ENCODE assay signal across 8 cellular contexts in the genomic region with DNA sequence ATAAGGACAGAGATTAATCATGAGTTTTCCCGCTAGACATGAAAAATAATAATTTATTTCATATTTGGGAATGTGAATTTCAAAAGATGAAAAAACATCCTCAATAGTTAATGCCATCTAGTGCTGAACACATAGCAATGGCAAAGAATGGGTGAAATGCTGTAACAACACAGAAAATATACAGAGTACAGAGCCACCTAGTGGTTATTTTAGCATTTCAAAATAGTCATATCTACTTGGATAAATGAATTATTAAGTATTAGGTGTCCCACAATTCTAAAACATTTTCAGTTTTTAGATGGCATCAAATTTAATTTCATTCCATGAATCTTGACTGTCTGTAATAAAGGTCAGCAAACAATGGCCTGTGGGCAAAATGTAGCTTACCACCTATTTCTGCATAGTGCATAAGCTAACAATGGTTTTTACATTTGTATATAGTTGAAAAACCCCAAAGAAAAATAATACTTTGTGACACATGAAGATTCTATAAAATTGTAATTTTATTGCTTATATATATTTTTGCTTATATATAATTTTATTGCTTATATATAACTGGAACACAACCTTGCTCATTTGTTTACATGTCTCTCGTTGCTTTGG.
DNase-seq lines count a peak whose midpoint lies in the region; ATAC-seq and TF ChIP-seq lines count a peak whose summit lies in the region.

No MANE protein-coding gene starts in this region.

- DNase-seq in NCI-H1105 treated with DMSO at 0.1 percent for 48 hours (lab: John Stamatoyannopoulos, UW) (peak; percentile 26), NCI-H1105 (lab: John Stamatoyannopoulos, UW) (no peak), PC-3 (peak; percentile 67), fibroblast of lung (ENCODE audit: low read depth in 2 of 2) (peak; percentile 12 to 42), thyroid gland (no peak), NCI-H2029 treated with DMSO at 0.1 percent for 48 hours (lab: John Stamatoyannopoulos, UW) (no peak)
- DNase-seq in stimulated activated CD4-positive, alpha-beta T cell treated with anti-CD3 and anti-CD28 coated beads, Interleukin-2, amount 100 ng/mL, for 24 hours, result no peak

- H3K9me3 ChIP-seq in PC-3 (ENCODE audit: low read length), result no peaks in the 10 kb centered on the region
- H3K9me3 ChIP-seq in fibroblast of lung (ENCODE audit: control insufficient read depth, insufficient read depth, low read depth, low read length), result no peaks in the 10 kb centered on the region
- no peaks in the 10 kb centered on the region for H3K9me3 ChIP-seq in thyroid gland

- H3K79me2 ChIP-seq in PC-3 (ENCODE audit: low read length) (no peaks in the 10 kb centered on the region), fibroblast of lung (ENCODE audit: control insufficient read depth, insufficient read depth, low read length) (no peaks in the 10 kb centered on the region)

- BruUV-seq in PC-3 (replicated peaks; lab: Mats Ljungman, UMichigan), result no TSS peak

- H3K9me2 ChIP-seq in PC-3 (replicated peaks; ENCODE audit: low read length), result no peaks in the 10 kb centered on the region

- H3K27me3 ChIP-seq in PC-3 (ENCODE audit: low read length) (no peaks in the 10 kb centered on the region), fibroblast of lung (ENCODE audit: control insufficient read depth, insufficient read depth, low read length) (no peaks in the 10 kb centered on the region), thyroid gland (no peaks in the 10 kb centered on the region)

- TF ChIP-seq POLR2A in thyroid gland (IDR thresholded peaks at IDR 0.05), result no peak

- ATAC-seq in HG03442 (IDR thresholded peaks at IDR 0.05; ENCODE audit: unreplicated experiment) (peak; percentile 45), PC-3 (peak; percentile 49; the same call in 1 of the 2 replicates)

- no peak overlapping the region for H3K9ac ChIP-seq in PC-3 (ENCODE audit: low read length)
- H3K9ac ChIP-seq in fibroblast of lung (ENCODE audit: insufficient read depth, low read length), result no peak overlapping the region

- POLR2A ChIA-PET in PC-3 (lab: Charles Lee; ENCODE audit: unreplicated experiment), result no interaction called here

- H3K4me1 ChIP-seq in PC-3 (ENCODE audit: insufficient read depth, low read length), result no peaks in the 10 kb centered on the region
- no peaks in the 10 kb centered on the region for H3K4me1 ChIP-seq in fibroblast of lung (ENCODE audit: control insufficient read depth, extremely low read depth, insufficient read depth, low read length)
- no peaks in the 10 kb centered on the region for H3K4me1 ChIP-seq in thyroid gland

- no peak overlapping the region for H3K4me3 ChIP-seq in PC-3 (ENCODE audit: low read length)
- no peak overlapping the region for H3K4me3 ChIP-seq in fibroblast of lung (replicated peaks in 1 of 4; ENCODE audit: control extremely low read depth in 1 of 4, insufficient read depth in 1 of 4, low read depth in 3 of 4, low read length in 4 of 4)
- no peak overlapping the region for H3K4me3 ChIP-seq in thyroid gland (replicated peaks in 1 of 3)

- H3K4me2 ChIP-seq in PC-3 (ENCODE audit: low read length), result no peak overlapping the region
- no peak overlapping the region for H3K4me2 ChIP-seq in fibroblast of lung (ENCODE audit: extremely low read depth, insufficient read depth, low read length)

- H3K27ac ChIP-seq in PC-3 (ENCODE audit: low read length) (no peak overlapping the region), fibroblast of lung (ENCODE audit: insufficient read depth, low read length) (no peak overlapping the region), thyroid gland (no peak overlapping the region)

- 43 to 48% methylated on average over 2 of the region's 2 CpGs for WGBS in thyroid gland, 2 donors

- TF ChIP-seq CTCF in PC-3 (conservative IDR thresholded peaks at IDR 0.05; ENCODE audit: low read depth, low read length), result peak; percentile 80
- peak in 1 of 2 donors; percentile 39 for TF ChIP-seq CTCF in fibroblast of lung (conservative IDR thresholded peaks at IDR 0.05 in 1 of 2, IDR thresholded peaks at IDR 0.05 in 1 of 2; ENCODE audit: low read depth in 1 of 2, low read length in 2 of 2)
- peak in 4 of 6 experiments; percentile 10 to 40 (median 27) for TF ChIP-seq CTCF in thyroid gland (IDR thresholded peaks at IDR 0.05)

- CTCF ChIA-PET in PC-3 (lab: Charles Lee), result no interaction called here

- no peaks in the 10 kb centered on the region for H3F3A ChIP-seq in PC-3 (ENCODE audit: low read length, unreplicated experiment)

- H3K36me3 ChIP-seq in PC-3 (ENCODE audit: low read depth, low read length) (no peaks in the 10 kb centered on the region), fibroblast of lung (ENCODE audit: control insufficient read depth, insufficient read depth, low read length) (no peaks in the 10 kb centered on the region), thyroid gland (no peaks in the 10 kb centered on the region)

- H2AFZ ChIP-seq in PC-3 (ENCODE audit: low read length), result no peak overlapping the region
- H2AFZ ChIP-seq in fibroblast of lung (ENCODE audit: low read length), result no peak overlapping the region

- intact Hi-C loops in PC-3 (cut with micrococcal nuclease), result no loop called here
- intact Hi-C loops in thyroid gland (cut with DNase I), result no loop called here

- H4K20me1 ChIP-seq in PC-3 (ENCODE audit: low read length) (no peaks in the 10 kb centered on the region), fibroblast of lung (ENCODE audit: control insufficient read depth, extremely low read depth, insufficient read depth, low read length) (no peaks in the 10 kb centered on the region)

Comparison
In these comparisons a context has a peak if more than half of its experiments do, and no peak if none do; other contexts are left out.
1. DNase-seq: peak in NCI-H1105 treated with DMSO at 0.1 percent for 48 hours (single experiment), PC-3 (single experiment) and fibroblast of lung (2 of 2); none in NCI-H1105 (single experiment), thyroid gland (0 of 2), NCI-H2029 treated with DMSO at 0.1 percent for 48 hours (single experiment) and stimulated activated CD4-positive, alpha-beta T cell treated with anti-CD3 and anti-CD28 coated beads, Interleukin-2, amount 100 ng/mL, for 24 hours (0 of 2).